Comparison of ENCODE assay signal across 8 cellular contexts in genomic region chr6:137799950-137800568, GRCh38.
DNase-seq lines count a peak whose midpoint lies in the region; ATAC-seq, FAIRE-seq and TF ChIP-seq lines count a peak whose summit lies in the region.

No MANE protein-coding gene starts in this region.

- peak; percentile 42 for ATAC-seq in HG03108 (IDR thresholded peaks at IDR 0.05; ENCODE audit: unreplicated experiment)

- FAIRE-seq in kidney (lab: Jason Lieb, UNC), result no peak

- H3K4me3 ChIP-seq in kidney (ENCODE audit: low read length in 2 of 2), result no peak overlapping the region

- peaks cover 2 to 5% of the 10 kb centered on the region in 2 donors for H3K4me1 ChIP-seq in kidney (ENCODE audit: control insufficient read depth in 1 of 2, insufficient read depth in 1 of 2, low read depth in 1 of 2, low read length in 2 of 2)

- no peaks in the 10 kb centered on the region for H3K9me3 ChIP-seq in kidney (ENCODE audit: control insufficient read depth in 1 of 2, low read length in 2 of 2)

- H3K9ac ChIP-seq in kidney (ENCODE audit: low read length in 2 of 2), result no peak overlapping the region

- no peak overlapping the region for H3K27ac ChIP-seq in kidney (ENCODE audit: low read depth in 2 of 2, low read length in 2 of 2)

- no peaks in the 10 kb centered on the region for H3K36me3 ChIP-seq in kidney (ENCODE audit: control insufficient read depth in 1 of 2, insufficient read depth in 2 of 2, low read length in 2 of 2)

- DNase-seq in NCI-H2196 (lab: John Stamatoyannopoulos, UW; ENCODE audit: unreplicated experiment), result peak; percentile 22
- no peak for DNase-seq in NCI-H2196 treated with DMSO at 0.1 percent for 48 hours (lab: John Stamatoyannopoulos, UW; ENCODE audit: unreplicated experiment)
- DNase-seq in SW480 (ENCODE audit: low spot score), result peak; percentile 22
- peak; percentile 35 for DNase-seq in astrocyte of the hippocampus (ENCODE audit: low read depth, low spot score)
- DNase-seq in kidney, result no peak
- peak; percentile 21 for DNase-seq in stimulated activated CD8-positive, alpha-beta memory T cell treated with anti-CD3 and anti-CD28 coated beads, Interleukin-12 subunit alpha, Interleukin-12 subunit beta, amount 100 ng/mL, for 24 hours (ENCODE audit: extremely low read depth)
- no peak for DNase-seq in NCI-H510A treated with DMSO at 0.1 percent for 48 hours (lab: John Stamatoyannopoulos, UW)

- TF ChIP-seq CTCF in kidney (IDR thresholded peaks at IDR 0.05; ENCODE audit: borderline replicate concordance, extremely low read depth, insufficient read depth), result peak; percentile 50

- intact Hi-C loops in kidney (cut with DNase I), result no loop called here

Comparison
In these comparisons a context has a peak if more than half of its experiments do, and no peak if none do; other contexts are left out.
1. DNase-seq: peak in NCI-H2196 (single experiment), SW480 (single experiment), astrocyte of the hippocampus (single experiment) and stimulated activated CD8-positive, alpha-beta memory T cell treated with anti-CD3 and anti-CD28 coated beads, Interleukin-12 subunit alpha, Interleukin-12 subunit beta, amount 100 ng/mL, for 24 hours (single experiment); none in NCI-H2196 treated with DMSO at 0.1 percent for 48 hours (single experiment), kidney (single experiment) and NCI-H510A treated with DMSO at 0.1 percent for 48 hours (single experiment).